Comparison of ENCODE assay signal across 1 cellular context in the genomic region with DNA sequence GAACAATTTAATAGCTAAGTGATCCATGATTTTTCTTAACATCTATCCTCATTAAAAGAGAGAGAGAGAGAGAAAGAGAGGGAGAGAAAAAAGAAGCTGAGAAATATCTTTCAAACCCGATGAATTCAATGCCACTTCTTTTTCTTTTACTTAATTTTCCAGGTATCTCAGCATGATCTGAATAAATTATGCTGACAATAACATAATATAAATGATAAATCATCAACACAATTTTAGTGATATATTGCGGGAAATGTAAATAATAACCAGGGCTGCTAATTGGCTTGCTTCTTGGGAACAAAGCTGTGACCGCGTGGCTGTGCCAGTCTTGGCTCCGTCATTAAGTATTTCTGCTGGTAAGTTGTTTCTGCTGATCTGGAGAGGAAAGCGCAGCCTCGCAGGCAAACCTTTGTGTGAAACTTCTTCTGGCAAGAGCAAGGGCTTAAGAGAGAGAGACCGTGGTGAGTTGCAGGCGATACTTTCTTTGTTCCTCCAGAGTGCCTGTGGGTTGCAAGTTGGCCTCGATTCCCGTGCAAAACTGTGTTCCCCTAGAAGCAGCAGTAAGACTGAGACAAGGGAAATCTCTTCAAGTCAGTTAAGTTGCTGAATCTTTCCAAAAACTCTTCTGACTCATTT.
TF ChIP-seq lines count a peak whose summit lies in the region.

No MANE protein-coding gene starts in this region.

TF ChIP-seq in HepG2, 621 proteins besides CTCF, POLR2A, EP300 and RAD21 (continued from another document):
- TF ChIP-seq ZNF512B (CRISPR knock-in tag; IDR thresholded peaks at IDR 0.05; ENCODE audit: borderline replicate concordance): no peak
- no peak for TF ChIP-seq REPIN1 (CRISPR knock-in tag; IDR thresholded peaks at IDR 0.05; ENCODE audit: borderline replicate concordance, low read depth)
- TF ChIP-seq ZNF547 (CRISPR knock-in tag; IDR thresholded peaks at IDR 0.05): no peak
- no peak for TF ChIP-seq ZNF777 (CRISPR knock-in tag; IDR thresholded peaks at IDR 0.05)
- no peak for TF ChIP-seq ZNF530 (CRISPR knock-in tag; IDR thresholded peaks at IDR 0.05; ENCODE audit: low read depth)
- TF ChIP-seq AGO2 (optimal IDR thresholded peaks at IDR 0.05; ENCODE audit: low read depth, low read length): no peak
- TF ChIP-seq CBX2 (IDR thresholded peaks at IDR 0.05; ENCODE audit: low read depth, low read length): no peak
- no peak for TF ChIP-seq CBX2 (CRISPR knock-in tag; IDR thresholded peaks at IDR 0.05; ENCODE audit: low read depth)
- TF ChIP-seq SMC3 (IDR thresholded peaks at IDR 0.05; ENCODE audit: low read length): no peak
- TF ChIP-seq WIZ (CRISPR knock-in tag; IDR thresholded peaks at IDR 0.05): no peak
- TF ChIP-seq MAFF (IDR thresholded peaks at IDR 0.05; ENCODE audit: low read depth, low read length): peak; percentile 50
- TF ChIP-seq KLF9 (CRISPR knock-in tag; IDR thresholded peaks at IDR 0.05; ENCODE audit: low read depth): no peak
- TF ChIP-seq ZNF17 (CRISPR knock-in tag; IDR thresholded peaks at IDR 0.05): no peak
- peak; percentile 37 to 67; a peak in 2 of 4 replicates for TF ChIP-seq MAFK (conservative IDR thresholded peaks at IDR 0.05 in 1 of 2, IDR thresholded peaks at IDR 0.05 in 1 of 2; ENCODE audit: low read length in 2 of 2)
- no peak for TF ChIP-seq NFE2L1 (CRISPR knock-in tag; IDR thresholded peaks at IDR 0.05; ENCODE audit: borderline replicate concordance)
- TF ChIP-seq ZNF230 (CRISPR knock-in tag; IDR thresholded peaks at IDR 0.05): no peak
TF ChIP-seq in HepG2: peak in this region for 2.
